9 cellular contexts compared by ENCODE assay signal in genomic region chr4:148056879-148057278, GRCh38.
DNase-seq lines count a peak whose midpoint lies in the region; ATAC-seq, FAIRE-seq and TF ChIP-seq lines count a peak whose summit lies in the region.
"Had no signal": no experiment of that assay in that cellular context is flagged by ENCODE, and none has a peak within 500 bp of the region (broad histone marks: within the 10 kb centered on the region; RNA-seq: fewer than 3 reads in every experiment).

No MANE protein-coding gene starts in this region.

- H3K27ac ChIP-seq in Karpas-422 (ENCODE audit: low read length) (peak overlapping the region; percentile 39), coronary artery (no peak overlapping the region)

- peaks cover 6% of the 10 kb centered on the region for H3K36me3 Mint-ChIP-seq in central memory CD8-positive, alpha-beta T cell (ENCODE audit: insufficient read depth)
- H3K36me3 Mint-ChIP-seq in naive thymus-derived CD8-positive, alpha-beta T cell = peaks cover 0 to 20% (median 19%) of the 10 kb centered on the region in 3 donors
- H3K36me3 Mint-ChIP-seq: brain had no signal

- no peaks in the 10 kb centered on the region for H3K27me3 Mint-ChIP-seq in central memory CD8-positive, alpha-beta T cell
- H3K27me3 Mint-ChIP-seq in naive thymus-derived CD8-positive, alpha-beta T cell = no peaks in the 10 kb centered on the region

- no peak for TF ChIP-seq CTCF in coronary artery (IDR thresholded peaks at IDR 0.05)

- no peaks in the 10 kb centered on the region for H3K79me2 ChIP-seq in Karpas-422 (ENCODE audit: low read length)

- H3K9ac ChIP-seq in Karpas-422 (ENCODE audit: low read length) = no peak overlapping the region

- DNase-seq in GM03348 (ENCODE audit: low spot score) (peak; percentile 39), Karpas-422 (peak; percentile 99), urothelium cell line (ENCODE audit: low spot score) (peak; percentile 32), coronary artery (ENCODE audit: low spot score) (no peak)
- DNase-seq in activated CD4-positive, CD25-positive, alpha-beta regulatory T cell treated with anti-CD3 and anti-CD28 coated beads, Interleukin-2, amount 50 U/mL, for 16 hours (ENCODE audit: low read depth, low spot score) = peak; percentile 36
- peak; percentile 27 to 48 for DNase-seq in central memory CD8-positive, alpha-beta T cell (ENCODE audit: low spot score in 2 of 2)
- peak; percentile 12 to 84 (median 58) for DNase-seq in naive thymus-derived CD8-positive, alpha-beta T cell

- H3K4me3 Mint-ChIP-seq in central memory CD8-positive, alpha-beta T cell = peak overlapping the region; percentile 38
- peak overlapping the region in 9 of 10 donors; percentile 13 to 91 (median 66) for H3K4me3 Mint-ChIP-seq in naive thymus-derived CD8-positive, alpha-beta T cell

- peak overlapping the region; percentile 83 for H3K27ac Mint-ChIP-seq in central memory CD8-positive, alpha-beta T cell (ENCODE audit: low read depth)
- peak overlapping the region; percentile 88 to 100 (median 96) for H3K27ac Mint-ChIP-seq in naive thymus-derived CD8-positive, alpha-beta T cell

- H3K27me3 ChIP-seq in Karpas-422 (ENCODE audit: low read length) = no peaks in the 10 kb centered on the region

- peak overlapping the region; percentile 59 for H3K4me2 ChIP-seq in Karpas-422 (ENCODE audit: low read depth, low read length, poor library complexity, severe bottlenecking)

- H3K4me1 ChIP-seq in Karpas-422 (ENCODE audit: low read length) = peaks cover 94% of the 10 kb centered on the region

- H2AFZ ChIP-seq in Karpas-422 (ENCODE audit: low read length) = no peak overlapping the region

- no peaks in the 10 kb centered on the region for H3K36me3 ChIP-seq in Karpas-422 (ENCODE audit: insufficient read depth, low read length)

- ATAC-seq in GM21786 (IDR thresholded peaks at IDR 0.05; ENCODE audit: unreplicated experiment) = peak; percentile 81
- peak; percentile 62 for ATAC-seq in central memory CD8-positive, alpha-beta T cell (replicated peaks; ENCODE audit: extremely low read depth, poor library complexity, severe bottlenecking)
- peak; percentile 29 to 36 for ATAC-seq in naive thymus-derived CD8-positive, alpha-beta T cell

- no peaks in the 10 kb centered on the region for H4K20me1 ChIP-seq in Karpas-422 (ENCODE audit: insufficient read depth, low read depth, low read length)

- no peaks in the 10 kb centered on the region for H3K9me2 ChIP-seq in Karpas-422 (replicated peaks; ENCODE audit: insufficient read depth, low read length)

- H3K4me1 Mint-ChIP-seq in central memory CD8-positive, alpha-beta T cell = peaks cover 89% of the 10 kb centered on the region
- H3K4me1 Mint-ChIP-seq in naive thymus-derived CD8-positive, alpha-beta T cell = peaks cover 52 to 97% (median 95%) of the 10 kb centered on the region in 4 donors

- H3K9me3 ChIP-seq in Karpas-422 (ENCODE audit: low read length) = no peaks in the 10 kb centered on the region

- FAIRE-seq in urothelium cell line (lab: Jason Lieb, UNC) = no peak

- H3K4me3 ChIP-seq in Karpas-422 (ENCODE audit: low read length) (peak overlapping the region; percentile 37; the same call in 1 of the 2 replicates), coronary artery (no peak overlapping the region)

- H3K9me3 Mint-ChIP-seq in central memory CD8-positive, alpha-beta T cell = no peaks in the 10 kb centered on the region
- H3K9me3 Mint-ChIP-seq in naive thymus-derived CD8-positive, alpha-beta T cell = peaks cover 0 to 26% (median 8%) of the 10 kb centered on the region in 9 donors

- POLR2A ChIA-PET in naive thymus-derived CD8-positive, alpha-beta T cell (lab: Charles Lee) = interaction anchor here (0.6 to 13.9 kb wide), 2 partner anchors 388 to 1566 kb away, joined by 4 to 304 read pairs; partner anchors contain the start of gene NR3C2
